19 cellular contexts compared by ENCODE assay signal in the genomic region with DNA sequence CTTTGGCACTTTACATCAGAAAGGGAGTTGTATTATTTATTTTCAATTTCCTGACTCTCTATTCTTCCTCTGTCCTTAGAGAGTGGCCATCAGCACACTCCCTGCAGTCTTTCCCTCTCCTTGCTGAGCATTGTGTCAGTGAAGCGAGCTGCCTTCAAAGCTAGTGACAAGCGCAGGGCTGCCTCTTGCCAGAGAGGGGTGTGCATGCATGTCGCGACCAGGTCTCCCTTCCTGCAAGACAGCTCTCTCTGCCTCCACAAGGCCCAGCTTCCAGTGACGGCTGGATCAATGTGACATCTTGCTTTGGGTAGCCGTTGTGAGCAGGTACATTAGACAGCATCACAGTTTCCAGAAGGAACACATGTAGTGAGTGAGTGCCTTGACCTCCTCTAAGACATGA.
"Had no signal": no experiment of that assay in that cellular context is flagged by ENCODE, and none has a peak within 500 bp of the region (broad histone marks: within the 10 kb centered on the region; RNA-seq: fewer than 3 reads in every experiment).

No MANE protein-coding gene starts in this region.

- H3K27ac ChIP-seq: breast epithelium, heart left ventricle, left lung, prostate gland, right lobe of liver, suprapubic skin had no signal

- H3K36me3 Mint-ChIP-seq: activated naive CD8-positive, alpha-beta T cell treated with anti-CD3 and anti-CD28 coated beads, Interleukin-2, amount 10 ng/mL, durations not matched to agents 7 days and 5 days; naive thymus-derived CD4-positive, alpha-beta T cell had no signal

- DNase-seq: activated CD4-positive, alpha-beta T cell treated with anti-CD3 and anti-CD28 coated beads, Interleukin-2, amount 10 ng/mL, durations not matched to agents 7 days and 5 days; activated CD4-positive, CD25-positive, alpha-beta regulatory T cell; activated CD8-positive, alpha-beta memory T cell treated with anti-CD3 and anti-CD28 coated beads, Interleukin-2, amount 50 U/mL, for 48 hours; activated gamma-delta T cell treated with Interleukin-2 at 50 U/mL for 16 hours; activated naive CD8-positive, alpha-beta T cell treated with anti-CD3 and anti-CD28 coated beads, Interleukin-2, amount 10 ng/mL, durations not matched to agents 7 days and 5 days; activated T-cell treated with anti-CD3 and anti-CD28 coated beads, Interleukin-2, amount 50 U/mL, for 72 hours; cerebellar nuclear complex; heart left ventricle; left lung; mammary epithelial cell; naive thymus-derived CD4-positive, alpha-beta T cell; right lobe of liver; SW 1271; trophoblast cell had no signal

- H3K27ac Mint-ChIP-seq: activated CD4-positive, alpha-beta T cell treated with anti-CD3 and anti-CD28 coated beads, Interleukin-2, amount 10 ng/mL, durations not matched to agents 7 days and 5 days; activated naive CD8-positive, alpha-beta T cell treated with anti-CD3 and anti-CD28 coated beads, Interleukin-2, amount 10 ng/mL, durations not matched to agents 7 days and 5 days; activated T-cell treated with anti-CD3 and anti-CD28 coated beads, Interleukin-2, amount 50 U/mL, for 72 hours; dendritic cell treated with granulocyte-macrophage colony-stimulating factor and Interleukin-4, amounts not matched to agents 40 ng/mL and 50 ng/mL, for 4 days; naive thymus-derived CD4-positive, alpha-beta T cell; stimulated activated naive CD8-positive, alpha-beta T cell treated with anti-CD3 and anti-CD28 coated beads, Interleukin-15, Interleukin-2, amounts not matched to agents 100 ng/mL and 50 ng/mL, for 24 hours had no signal

- H3K4me1 Mint-ChIP-seq: activated CD4-positive, alpha-beta T cell treated with anti-CD3 and anti-CD28 coated beads, Interleukin-2, amount 10 ng/mL, durations not matched to agents 7 days and 5 days; activated naive CD8-positive, alpha-beta T cell treated with anti-CD3 and anti-CD28 coated beads, Interleukin-2, amount 10 ng/mL, durations not matched to agents 7 days and 5 days; naive thymus-derived CD4-positive, alpha-beta T cell had no signal

- H3K4me3 Mint-ChIP-seq: activated CD4-positive, alpha-beta T cell treated with anti-CD3 and anti-CD28 coated beads, Interleukin-2, amount 10 ng/mL, durations not matched to agents 7 days and 5 days; activated naive CD8-positive, alpha-beta T cell treated with anti-CD3 and anti-CD28 coated beads, Interleukin-2, amount 10 ng/mL, durations not matched to agents 7 days and 5 days; activated T-cell treated with anti-CD3 and anti-CD28 coated beads, Interleukin-2, amount 50 U/mL, for 72 hours; dendritic cell treated with granulocyte-macrophage colony-stimulating factor and Interleukin-4, amounts not matched to agents 40 ng/mL and 50 ng/mL, for 4 days; naive thymus-derived CD4-positive, alpha-beta T cell; stimulated activated naive CD8-positive, alpha-beta T cell treated with anti-CD3 and anti-CD28 coated beads, Interleukin-15, Interleukin-2, amounts not matched to agents 100 ng/mL and 50 ng/mL, for 24 hours had no signal

- H3K27me3 Mint-ChIP-seq: activated CD4-positive, alpha-beta T cell treated with anti-CD3 and anti-CD28 coated beads, Interleukin-2, amount 10 ng/mL, durations not matched to agents 7 days and 5 days; activated naive CD8-positive, alpha-beta T cell treated with anti-CD3 and anti-CD28 coated beads, Interleukin-2, amount 10 ng/mL, durations not matched to agents 7 days and 5 days; dendritic cell treated with granulocyte-macrophage colony-stimulating factor and Interleukin-4, amounts not matched to agents 40 ng/mL and 50 ng/mL, for 4 days; naive thymus-derived CD4-positive, alpha-beta T cell; stimulated activated naive CD8-positive, alpha-beta T cell treated with anti-CD3 and anti-CD28 coated beads, Interleukin-15, Interleukin-2, amounts not matched to agents 100 ng/mL and 50 ng/mL, for 24 hours had no signal

- H3K9me3 Mint-ChIP-seq: activated CD4-positive, alpha-beta T cell treated with anti-CD3 and anti-CD28 coated beads, Interleukin-2, amount 10 ng/mL, durations not matched to agents 7 days and 5 days; dendritic cell treated with granulocyte-macrophage colony-stimulating factor and Interleukin-4, amounts not matched to agents 40 ng/mL and 50 ng/mL, for 4 days had no signal
